In the genomic region with DNA sequence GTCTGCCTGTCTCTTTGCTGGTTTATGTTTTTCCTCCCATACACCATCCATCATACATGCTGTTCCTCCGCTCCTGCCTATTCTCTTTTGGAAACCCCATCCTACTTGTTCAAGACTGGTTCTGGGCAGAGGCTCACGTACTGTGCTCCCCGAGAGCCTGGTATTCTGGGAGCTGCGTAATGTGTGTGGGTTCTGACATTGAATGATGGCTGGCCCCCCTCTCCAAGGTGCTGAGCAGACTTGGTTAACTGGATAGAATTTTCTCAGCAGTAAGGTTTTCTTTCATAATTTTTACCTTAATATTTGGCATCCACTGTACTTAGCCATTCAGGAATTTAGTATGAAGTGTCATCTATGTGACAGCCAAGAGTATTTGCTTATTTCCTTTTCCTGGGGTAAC, we compare ENCODE assay signal across 26 cellular contexts. TPM values are rescaled to one million over a fixed set of nuclear protein-coding genes. Genes with fewer than 3 reads are reported as not detected.
DNase-seq lines count a peak whose midpoint lies in the region; ATAC-seq, FAIRE-seq and TF ChIP-seq lines count a peak whose summit lies in the region.
"Had no signal": no experiment of that assay in that cellular context is flagged by ENCODE, and none has a peak within 500 bp of the region (broad histone marks: within the 10 kb centered on the region; RNA-seq: fewer than 3 reads in every experiment).

No MANE protein-coding gene starts in this region.

- no peaks in the 10 kb centered on the region; the same call in 1 of the 2 replicates for H4K20me1 ChIP-seq in GM12878 (ENCODE audit: control insufficient read depth, insufficient read depth)

- peaks cover 64% of the 10 kb centered on the region for H3K36me3 ChIP-seq in left ventricle myocardium inferior
- H3K36me3 ChIP-seq in heart right ventricle: peaks cover 0 to 65% (median 14%) of the 10 kb centered on the region in 9 donors
- H3K36me3 ChIP-seq in GM12878 (ENCODE audit: control insufficient read depth in 2 of 2, insufficient read depth in 2 of 2, low read length in 1 of 2): peaks cover 0 to 6% of the 10 kb centered on the region in 2 experiments; a peak in 2 of 4 replicates
- peaks cover 2 to 3% of the 10 kb centered on the region in 2 donors for H3K36me3 ChIP-seq in neuronal stem cell (replicated peaks in 1 of 2; ENCODE audit: control insufficient read depth in 2 of 2, insufficient read depth in 2 of 2, low read length in 2 of 2)
- peaks cover 41 to 55% (median 41%) of the 10 kb centered on the region in 3 donors for H3K36me3 ChIP-seq in skeletal muscle tissue (ENCODE audit: control insufficient read depth in 3 of 3, insufficient read depth in 3 of 3, low read length in 3 of 3)
- H3K36me3 ChIP-seq: HAP-1 had no signal

- POLR2A ChIA-PET in GM12878 (lab: Charles Lee): no interaction called here

- SMC1A ChIA-PET in GM12878 (lab: Charles Lee; ENCODE audit: uncharacterized antibody, unreplicated experiment): interaction anchor here (1.1 kb wide), 1 partner anchor 29 kb away, joined by 3 read pairs; no protein-coding TSS in a partner anchor

- no peak for TF ChIP-seq POLR2A in GM12878 (IDR thresholded peaks at IDR 0.05; ENCODE audit: low read depth, low read length)

- H3K9me3 ChIP-seq in left ventricle myocardium inferior (replicated peaks) (peaks cover 8% of the 10 kb centered on the region), heart right ventricle (peaks cover 0 to 12% (median 0%) of the 10 kb centered on the region in 11 donors), GM12878 (replicated peaks; ENCODE audit: control insufficient read depth, insufficient read depth, low read length) (peaks cover 1% of the 10 kb centered on the region; the same call in 2 of the 3 replicates), neuronal stem cell (replicated peaks in 1 of 2; ENCODE audit: control insufficient read depth in 2 of 2, insufficient read depth in 1 of 2, low read depth in 1 of 2, low read length in 2 of 2) (peaks cover 0 to 2% of the 10 kb centered on the region in 2 donors), skeletal muscle tissue (ENCODE audit: control insufficient read depth in 3 of 3, low read length in 3 of 3) (no peaks in the 10 kb centered on the region)

- BruUV-seq in GM12878 (replicated peaks; lab: Mats Ljungman, UMichigan): no TSS peak

- H3K4me3 Mint-ChIP-seq in osteocyte (ENCODE audit: unreplicated experiment): no peak overlapping the region
- H3K4me3 Mint-ChIP-seq: CD4-positive, alpha-beta memory T cell; GM23338 had no signal

- H4K91ac ChIP-seq in neuronal stem cell (ENCODE audit: low read depth, low read length, poor library complexity): no peak overlapping the region

- DNase-seq in left ventricle myocardium inferior (no peak), heart right ventricle (no peak), GM12878 (ENCODE audit: low read depth, low spot score) (no peak), neuronal stem cell (ENCODE audit: low spot score) (no peak), 8988T (no peak), osteocyte (ENCODE audit: extremely low spot score, unreplicated experiment) (no peak), urothelium cell line (ENCODE audit: low spot score) (no peak)
- DNase-seq: C1 segment of cervical spinal cord; CD4-positive, alpha-beta memory T cell; COR-L47; DMS53; IMR-90; Karpas-422; NCI-H1092; NCI-H1417 treated with DMSO at 0.1 percent for 48 hours; NCI-H2081; NCI-H2227 treated with DMSO at 0.1 percent for 48 hours; NCI-H526 treated with DMSO at 0.1 percent for 48 hours; PC-9; SHP77 had no signal

- H3K36me3 Mint-ChIP-seq in osteocyte (ENCODE audit: unreplicated experiment): peaks cover 8% of the 10 kb centered on the region

- H3K4me1 Mint-ChIP-seq in osteocyte (ENCODE audit: unreplicated experiment): no peaks in the 10 kb centered on the region

- H3K9me3 Mint-ChIP-seq in osteocyte (ENCODE audit: unreplicated experiment): peaks cover 2% of the 10 kb centered on the region

- H2BK5ac ChIP-seq in neuronal stem cell (ENCODE audit: low read length): peak overlapping the region; percentile 22

- no peaks in the 10 kb centered on the region for H3K79me2 ChIP-seq in GM12878 (ENCODE audit: control insufficient read depth, insufficient read depth, low read length)

- WGBS in heart right ventricle, 2 donors: 90% methylated on average over 4 of the region's 4 CpGs
- 99% methylated on average over 4 of the region's 4 CpGs for WGBS in GM12878 (ENCODE audit: insufficient coverage, insufficient replicate concordance, low lambda C conversion rate, missing lambda C conversion rate)
- no CpG with 5 or more reads among the region's 4 CpGs for WGBS in neuronal stem cell (ENCODE audit: extremely low coverage in 2 of 2, insufficient read length in 2 of 2, insufficient replicate concordance in 1 of 2), 2 donors

- in situ Hi-C loops in GM12878 (cut with MboI): no loop called here

- H3K4ac ChIP-seq in neuronal stem cell (ENCODE audit: low read length): no peak overlapping the region

- H3K14ac ChIP-seq in neuronal stem cell (ENCODE audit: low read length): no peak overlapping the region

- H3K4me1 ChIP-seq in left ventricle myocardium inferior: peaks cover 86% of the 10 kb centered on the region
- peaks cover 6 to 50% (median 29%) of the 10 kb centered on the region in 9 donors for H3K4me1 ChIP-seq in heart right ventricle
- no peaks in the 10 kb centered on the region; the same call in 1 of the 2 replicates for H3K4me1 ChIP-seq in GM12878 (ENCODE audit: control insufficient read depth, insufficient read depth, low read length)
- H3K4me1 ChIP-seq in neuronal stem cell (ENCODE audit: control insufficient read depth in 2 of 2, insufficient read depth in 1 of 2, low read depth in 1 of 2, low read length in 2 of 2): no peaks in the 10 kb centered on the region
- peaks cover 61 to 85% (median 69%) of the 10 kb centered on the region in 3 donors for H3K4me1 ChIP-seq in skeletal muscle tissue (ENCODE audit: control insufficient read depth in 3 of 3, insufficient read depth in 3 of 3, low read length in 3 of 3)
- H3K4me1 ChIP-seq: HAP-1 had no signal

- no peak overlapping the region for H3K4me2 ChIP-seq in GM12878 (ENCODE audit: control insufficient read depth, insufficient read depth)
- no peak overlapping the region for H3K4me2 ChIP-seq in neuronal stem cell (ENCODE audit: insufficient read depth, low read length, poor library complexity, severe bottlenecking)
- H3K4me2 ChIP-seq: GM23338, PC-9 had no signal

- FAIRE-seq in GM12878 (lab: Jason Lieb, UNC) (no peak), urothelium cell line (lab: Jason Lieb, UNC) (no peak)
- FAIRE-seq: A204.1, G401.6 had no signal

- intact Hi-C loops in left ventricle myocardium inferior (cut with micrococcal nuclease) (no loop called here), heart right ventricle (cut with DNase I) (no loop called here), GM12878 (cut with micrococcal nuclease; ENCODE audit: unreplicated experiment) (no loop called here)

- TF ChIP-seq CTCF in left ventricle myocardium inferior (IDR thresholded peaks at IDR 0.05; ENCODE audit: borderline replicate concordance): no peak
- TF ChIP-seq CTCF in heart right ventricle (IDR thresholded peaks at IDR 0.05): no peak
- TF ChIP-seq CTCF in GM12878 (IDR thresholded peaks at IDR 0.05 in 2 of 3, conservative IDR thresholded peaks at IDR 0.05 in 1 of 3; ENCODE audit: control insufficient read depth in 2 of 3, extremely low read depth in 1 of 3, insufficient read depth in 1 of 3, low read depth in 3 of 3, low read length in 3 of 3): no peak
- no peak for TF ChIP-seq CTCF in osteocyte (IDR thresholded peaks at IDR 0.05)

- TF ChIP-seq EP300 in GM12878 (IDR thresholded peaks at IDR 0.05; ENCODE audit: borderline replicate concordance in 1 of 2, control insufficient read depth in 1 of 2, low read depth in 2 of 2, low read length in 2 of 2): no peak

- H3K27ac ChIP-seq in left ventricle myocardium inferior (replicated peaks) (peak overlapping the region; percentile 88), heart right ventricle (peak overlapping the region in 4 of 10 donors; percentile 9 to 90 (median 64)), GM12878 (ENCODE audit: control insufficient read depth, insufficient read depth) (no peak overlapping the region), neuronal stem cell (replicated peaks; ENCODE audit: low read length) (no peak overlapping the region), skeletal muscle tissue (ENCODE audit: low read depth, low read length) (peak overlapping the region; percentile 81)
- H3K27ac ChIP-seq: PC-9, SK-N-MC had no signal

- no peak overlapping the region for H3K23ac ChIP-seq in neuronal stem cell (ENCODE audit: low read depth, low read length, poor library complexity)

- H2BK120ac ChIP-seq in neuronal stem cell (ENCODE audit: low read depth, low read length): no peak overlapping the region

- H2AK5ac ChIP-seq in neuronal stem cell (ENCODE audit: low read depth, low read length): no peak overlapping the region

- TF ChIP-seq RAD21 in GM12878 (IDR thresholded peaks at IDR 0.05; ENCODE audit: insufficient read depth, low read depth, low read length): no peak

- no peak overlapping the region for H2BK15ac ChIP-seq in neuronal stem cell (ENCODE audit: low read length)

- H3K27ac Mint-ChIP-seq in osteocyte (ENCODE audit: unreplicated experiment): no peak overlapping the region
- H3K27ac Mint-ChIP-seq: CD4-positive, alpha-beta memory T cell; GM23338 had no signal

- H3K4me3 ChIP-seq in left ventricle myocardium inferior (no peak overlapping the region), heart right ventricle (no peak overlapping the region), GM12878 (no peak overlapping the region), neuronal stem cell (ENCODE audit: low read length in 2 of 2) (no peak overlapping the region), skeletal muscle tissue (ENCODE audit: low read length in 3 of 3) (no peak overlapping the region)
- H3K4me3 ChIP-seq: GM23338, HAP-1, PC-9, SK-N-MC had no signal

- ATAC-seq in heart right ventricle (no peak), GM12878 (no peak)
- ATAC-seq: GM23338 had no signal

- RAD21 ChIA-PET in GM12878 (lab: Charles Lee; ENCODE audit: unreplicated experiment): no interaction called here

- no peak overlapping the region for H3K9ac ChIP-seq in GM12878 (ENCODE audit: control insufficient read depth, insufficient read depth, low read length)
- no peak overlapping the region for H3K9ac ChIP-seq in neuronal stem cell (ENCODE audit: low read depth, low read length, poor library complexity)
- H3K9ac ChIP-seq in skeletal muscle tissue (ENCODE audit: low read depth in 1 of 3, low read length in 3 of 3): peak overlapping the region in 2 of 3 donors; percentile 42 to 50

- no peak overlapping the region for H2BK12ac ChIP-seq in neuronal stem cell (ENCODE audit: low read length)

- H3K79me1 ChIP-seq in neuronal stem cell (ENCODE audit: low read depth, low read length): peaks cover 4% of the 10 kb centered on the region

- no peak overlapping the region for H4K8ac ChIP-seq in neuronal stem cell (ENCODE audit: low read depth, low read length)

- H3K27me3 ChIP-seq in left ventricle myocardium inferior (ENCODE audit: low read depth) (no peaks in the 10 kb centered on the region), heart right ventricle (no peaks in the 10 kb centered on the region), GM12878 (replicated peaks in 1 of 2; ENCODE audit: control insufficient read depth in 2 of 2, insufficient read depth in 2 of 2, low read length in 1 of 2) (no peaks in the 10 kb centered on the region), neuronal stem cell (ENCODE audit: control insufficient read depth in 3 of 3, insufficient read depth in 3 of 3, low read depth in 1 of 3, low read length in 3 of 3) (no peaks in the 10 kb centered on the region), skeletal muscle tissue (ENCODE audit: control insufficient read depth in 3 of 3, insufficient read depth in 3 of 3, low read length in 3 of 3) (no peaks in the 10 kb centered on the region)

- H3K27me3 Mint-ChIP-seq in osteocyte (ENCODE audit: unreplicated experiment): no peaks in the 10 kb centered on the region
- H3K27me3 Mint-ChIP-seq: CD4-positive, alpha-beta memory T cell had no signal

- H3K18ac ChIP-seq in neuronal stem cell (ENCODE audit: low read length): no peak overlapping the region

- CTCF ChIA-PET in GM12878 (lab: Yijun Ruan, JAX): no interaction called here

- H2AFZ ChIP-seq in GM12878 (ENCODE audit: control insufficient read depth, low read depth, low read length): no peak overlapping the region
- H2AFZ ChIP-seq in neuronal stem cell (ENCODE audit: low read length): no peak overlapping the region
- H2AFZ ChIP-seq: GM23338, PC-9 had no signal

RNA-seq across cellular contexts. Expression of gene COQ8A, which starts 26.6 kb away (rescaled TPM):
- total RNA-seq in left ventricle myocardium inferior (357 TPM), heart right ventricle (100 to 1,000 TPM; 167 to 495 (median 266) TPM), GM12878 (2014; rRNA removed) (13.0 and 14.2 TPM in 2 replicates), GM12878 (2014; rRNA removed; fragmentation: Illumina TruSeq; extraction: Trizol) (5.4 and 6.5 TPM in 2 replicates), GM12878 (2021) (13.3 and 13.4 TPM in 2 replicates), skeletal muscle tissue (64.7 TPM), osteocyte (16.0 and 16.2 TPM in 2 replicates)
- polyA plus RNA-seq in heart right ventricle (100 to 1,000 TPM; 136 to 242 TPM), GM12878 (2011; rRNA removed) (9.9 and 14.9 TPM in 2 replicates), GM12878 (2014; fragmentation: Illumina TruSeq; extraction: Trizol) (4.3 and 7.6 TPM in 2 replicates), GM12878 (2014; fragmentation: Nextera tagmentation; extraction: Ambion mirVana) (1 to 10 TPM in 1 of 2 experiments, under 1 TPM in 1; 0.72 to 1.9 TPM), GM12878 (2014; rRNA removed) (10.8 and 13.2 TPM in 2 replicates), GM12878 (2016; fragmentation: Nextera tagmentation; extraction: Ambion mirVana) (10 to 100 TPM; 22.0 to 24.8 TPM)
- 12.6 and 14.3 TPM in 2 replicates for total RNA-seq in GM12878 (2013; cell fraction: nucleolus; rRNA removed)
- 7.4 TPM for polyA plus RNA-seq in GM12878 (2011; ENCODE audit: low read depth)
- polyA plus RNA-seq in GM12878 (2011; cell fraction: cytosol; rRNA removed): 14.8 and 17.5 TPM in 2 replicates
- 26.8 and 28.7 TPM in 2 replicates for polyA plus RNA-seq in GM12878 (2011; cell fraction: nucleus; rRNA removed)
- 11.5 and 15.0 TPM in 2 replicates for polyA plus RNA-seq in GM12878 (2012)
- polyA minus RNA-seq in GM12878 (2011; rRNA and poly(A)+ RNA removed): 4.5 and 9.7 TPM in 2 replicates
- 3.1 and 5.7 TPM in 2 replicates for polyA minus RNA-seq in GM12878 (2011; cell fraction: cytosol; rRNA and poly(A)+ RNA removed)
- polyA minus RNA-seq in GM12878 (2011; cell fraction: nucleus; rRNA and poly(A)+ RNA removed): 3.7 and 5.6 TPM in 2 replicates
- 9.2 TPM for polyA plus RNA-seq in neuronal stem cell (2013, experiment 1 of 2)
- 8.8 TPM for polyA plus RNA-seq in neuronal stem cell (2013, experiment 2 of 2)

Comparison
In these comparisons a context has a peak if more than half of its experiments do, and no peak if none do; other contexts are left out.
1. H3K27ac ChIP-seq: peak in left ventricle myocardium inferior (single experiment) and skeletal muscle tissue (single experiment); none in GM12878 (single experiment) and neuronal stem cell (single experiment).
2. H3K9ac ChIP-seq: peak in skeletal muscle tissue (2 of 3); none in GM12878 (single experiment) and neuronal stem cell (single experiment).